27 cellular contexts compared by ENCODE assay signal in the genomic region with DNA sequence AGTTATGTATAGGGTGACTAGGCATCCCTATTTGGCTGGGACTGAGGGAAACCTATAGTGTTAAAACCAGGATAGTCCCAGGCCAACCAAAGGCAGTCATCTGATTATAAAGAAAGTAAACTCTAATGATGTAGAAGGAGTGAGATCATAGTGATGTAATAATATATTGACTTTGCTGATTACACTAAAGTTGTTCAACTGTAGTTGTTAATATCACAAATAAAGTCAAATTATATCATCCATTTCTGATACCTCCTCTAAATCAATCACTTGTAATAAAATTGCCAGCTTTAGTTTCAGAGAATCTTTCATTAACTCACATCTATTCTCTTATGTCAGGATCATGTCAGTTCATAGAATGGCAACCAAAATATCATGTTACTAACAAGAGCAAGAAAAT.
"Had no signal": no experiment of that assay in that cellular context is flagged by ENCODE, and none has a peak within 500 bp of the region (broad histone marks: within the 10 kb centered on the region; RNA-seq: fewer than 3 reads in every experiment).

No MANE protein-coding gene starts in this region.

- H3K27me3 ChIP-seq: testis, thyroid gland, tibial nerve, upper lobe of left lung, uterus, vagina had no signal

- DNase-seq: stimulated activated CD4-positive, alpha-beta T cell treated with anti-CD3 and anti-CD28 coated beads, Interleukin-2, amount 100 ng/mL, for 48 hours; stimulated activated CD4-positive, alpha-beta T cell treated with anti-CD3 and anti-CD28 coated beads, Interleukin-4, amount 100 ng/mL, for 1 hour; stimulated activated CD4-positive, alpha-beta T cell treated with anti-CD3 and anti-CD28 coated beads, Interleukin-4, amount 100 ng/mL, for 24 hours; stimulated activated CD4-positive, alpha-beta T cell treated with anti-CD3 and anti-CD28 coated beads, Interleukin-4, amount 100 ng/mL, for 4 hours; stimulated activated CD8-positive, alpha-beta memory T cell treated with anti-CD3 and anti-CD28 coated beads, Interleukin-4, amount 100 ng/mL, for 48 hours; stimulated activated naive B cell treated with anti-CD40 and anti-IgM and Interleukin-4, amounts not matched to agents 10 μg/mL and 1 μg/mL and 100 μg/mL, for 72 hours; stimulated activated naive CD4-positive, alpha-beta T cell; stimulated activated naive CD4-positive, alpha-beta T cell treated with Interleukin-2 at 50 U/mL for 16 hours; stimulated activated naive CD8-positive, alpha-beta T cell treated with anti-CD3 and anti-CD28 coated beads, Interleukin-15, amount 100 ng/mL, for 72 hours; stimulated activated naive CD8-positive, alpha-beta T cell treated with anti-CD3 and anti-CD28 coated beads, Interleukin-15, Interleukin-2, amounts not matched to agents 100 U/mL and 50 U/mL, for 24 hours; stomach; substantia nigra; testis; thyroid gland; tibial artery; transverse colon; trophoblast cell; upper lobe of left lung; upper lobe of right lung; uterus had no signal

- H3K4me1 ChIP-seq: stomach, suprapubic skin, testis, tibial artery, tibial nerve, transverse colon, upper lobe of left lung, upper lobe of right lung, uterus, vagina had no signal

- ATAC-seq: stimulated activated effector memory CD8-positive, alpha-beta T cell treated with anti-CD3 and anti-CD28 coated beads, Interleukin-12 subunit alpha, Interleukin-12 subunit beta, amount 100 ng/mL, for 72 hours; stimulated activated memory B cell treated with anti-CD40 and anti-IgM and Interleukin-4, amounts not matched to agents 10 μg/mL and 1 μg/mL and 100 μg/mL, for 72 hours; stimulated activated naive B cell treated with anti-CD40 and anti-IgM and Interleukin-4, amounts not matched to agents 10 μg/mL and 1 μg/mL and 100 μg/mL, for 72 hours; stimulated activated naive CD8-positive, alpha-beta T cell treated with anti-CD3 and anti-CD28 coated beads, Interleukin-15, amount 100 ng/mL, for 72 hours; stimulated activated naive CD8-positive, alpha-beta T cell treated with anti-CD3 and anti-CD28 coated beads, Interleukin-15, Interleukin-2, amounts not matched to agents 100 U/mL and 50 U/mL, for 24 hours; upper lobe of right lung had no signal

- H3K4me3 ChIP-seq: stomach, suprapubic skin, testis, thoracic aorta, thyroid gland, tibial artery, tibial nerve, transverse colon, upper lobe of left lung, upper lobe of right lung, uterus, vagina had no signal

- H3K27ac ChIP-seq: stomach, suprapubic skin, testis, thoracic aorta, thyroid gland, tibial artery, tibial nerve, transverse colon, upper lobe of left lung, upper lobe of right lung, uterus, vagina had no signal

- H3K36me3 ChIP-seq: stomach, suprapubic skin, thoracic aorta, thyroid gland, tibial artery, tibial nerve, transverse colon, upper lobe of left lung, upper lobe of right lung, uterus, vagina had no signal

- H3K9me3 ChIP-seq: suprapubic skin, testis, thoracic aorta, thyroid gland, tibial artery, tibial nerve, transverse colon, upper lobe of left lung, upper lobe of right lung, uterus, vagina had no signal

- FAIRE-seq: urothelium cell line had no signal
